ENCODE assay signal across 16 cellular contexts in the genomic region with DNA sequence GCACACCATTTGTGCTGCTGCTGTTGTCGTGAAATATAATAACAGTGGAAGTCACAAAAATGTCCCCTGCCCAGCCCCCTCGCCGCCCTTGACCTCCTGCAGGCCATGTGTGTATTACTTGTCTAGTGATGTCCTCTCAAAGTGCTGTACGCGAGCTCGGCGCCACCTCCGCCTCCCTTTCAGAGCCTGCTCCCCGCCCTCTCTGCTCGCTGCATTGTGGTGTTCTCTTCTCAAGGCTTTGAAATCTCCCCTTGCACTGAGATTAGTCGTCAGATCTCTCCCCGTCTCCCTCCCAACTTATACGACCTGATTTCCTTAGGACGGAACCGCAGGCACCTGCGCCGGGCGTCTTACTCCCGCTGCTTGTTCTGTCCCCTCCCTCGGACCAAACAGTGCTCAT. TPM values are rescaled to one million over a fixed set of nuclear protein-coding genes. Genes with fewer than 3 reads are reported as not detected.
A peak's percentile ranks its signal among the peaks of the same experiment; 100 is the strongest.
DNase-seq lines count a peak whose midpoint lies in the region; ATAC-seq and TF ChIP-seq lines count a peak whose summit lies in the region.
"Had no signal": no experiment of that assay in that cellular context is flagged by ENCODE, and none has a peak within 500 bp of the region (broad histone marks: within the 10 kb centered on the region; RNA-seq: fewer than 3 reads in every experiment).

No MANE protein-coding gene starts in this region.

- POLR2A ChIA-PET in WTC11 (lab: Charles Lee), result no interaction called here

- peak; percentile 44 for DNase-seq in natural killer cell treated with Interleukin-12 subunit alpha and Interleukin-12 subunit beta and Interleukin-15 and Interleukin-18, amount 100 ng/mL, for 72 hours (ENCODE audit: low spot score)
- no peak for DNase-seq in natural killer cell
- no peak for DNase-seq in WTC11 (ENCODE audit: low spot score)
- no peak for DNase-seq in mesothelial cell of epicardium (ENCODE audit: low spot score in 2 of 2, unreplicated experiment in 2 of 2)
- DNase-seq in glomerular visceral epithelial cell (ENCODE audit: extremely low spot score), result no peak
- no peak for DNase-seq in NCI-H1092 treated with DMSO at 0.1 percent for 48 hours (lab: John Stamatoyannopoulos, UW)
- DNase-seq in cerebellum (ENCODE audit: low spot score), result no peak
- DNase-seq: ACHN; Calu3; CD4-positive, CD25-positive, alpha-beta regulatory T cell; DMS79; GOT3 had no signal

- CTCF ChIA-PET in WTC11 (lab: Charles Lee), result interaction anchor here (0.6 kb wide), 1 partner anchor 67 kb away, joined by 3 read pairs; no protein-coding TSS in a partner anchor

- H3K9me3 Mint-ChIP-seq in natural killer cell treated with Interleukin-12 subunit alpha and Interleukin-12 subunit beta and Interleukin-15 and Interleukin-18, amount 100 ng/mL, for 72 hours, result no peaks in the 10 kb centered on the region
- H3K9me3 Mint-ChIP-seq in natural killer cell (no peaks in the 10 kb centered on the region), WTC11 (peaks cover 6% of the 10 kb centered on the region), mesothelial cell of epicardium (no peaks in the 10 kb centered on the region)

- no peak for ATAC-seq in natural killer cell treated with Interleukin-12 subunit alpha and Interleukin-12 subunit beta and Interleukin-15 and Interleukin-18, amount 100 ng/mL, for 72 hours
- ATAC-seq in natural killer cell (no peak), WTC11 (no peak), HG02840 (IDR thresholded peaks at IDR 0.05; ENCODE audit: low FRiP score, unreplicated experiment) (no peak)
- ATAC-seq: GM12878 had no signal

- H3K27me3 Mint-ChIP-seq in natural killer cell treated with Interleukin-12 subunit alpha and Interleukin-12 subunit beta and Interleukin-15 and Interleukin-18, amount 100 ng/mL, for 72 hours, result no peaks in the 10 kb centered on the region
- no peaks in the 10 kb centered on the region for H3K27me3 Mint-ChIP-seq in natural killer cell (ENCODE audit: low read depth in 2 of 2)
- no peaks in the 10 kb centered on the region for H3K27me3 Mint-ChIP-seq in WTC11 (ENCODE audit: low read depth)
- H3K27me3 Mint-ChIP-seq in mesothelial cell of epicardium (ENCODE audit: low read depth), result no peaks in the 10 kb centered on the region
- H3K27me3 Mint-ChIP-seq: CD4-positive, CD25-positive, alpha-beta regulatory T cell had no signal

- H3K27ac Mint-ChIP-seq in natural killer cell treated with Interleukin-12 subunit alpha and Interleukin-12 subunit beta and Interleukin-15 and Interleukin-18, amount 100 ng/mL, for 72 hours, result no peak overlapping the region
- H3K27ac Mint-ChIP-seq in natural killer cell, result no peak overlapping the region
- H3K27ac Mint-ChIP-seq in WTC11, result peak overlapping the region; percentile 17; the same call in 1 of the 2 replicates
- H3K27ac Mint-ChIP-seq in mesothelial cell of epicardium, result peak overlapping the region; percentile 12

- intact Hi-C loops in natural killer cell (cut with micrococcal nuclease), result no loop called here

- H3K4me3 Mint-ChIP-seq in natural killer cell treated with Interleukin-12 subunit alpha and Interleukin-12 subunit beta and Interleukin-15 and Interleukin-18, amount 100 ng/mL, for 72 hours, result no peak overlapping the region
- H3K4me3 Mint-ChIP-seq in natural killer cell (no peak overlapping the region), WTC11 (no peak overlapping the region), mesothelial cell of epicardium (no peak overlapping the region)
- H3K4me3 Mint-ChIP-seq: CD4-positive, CD25-positive, alpha-beta regulatory T cell had no signal

- no peak for TF ChIP-seq CTCF in natural killer cell (IDR thresholded peaks at IDR 0.05)
- TF ChIP-seq CTCF in WTC11 (IDR thresholded peaks at IDR 0.05), result no peak
- no peak for TF ChIP-seq CTCF in mesothelial cell of epicardium (IDR thresholded peaks at IDR 0.05; ENCODE audit: unreplicated experiment)

- H3K36me3 Mint-ChIP-seq in natural killer cell treated with Interleukin-12 subunit alpha and Interleukin-12 subunit beta and Interleukin-15 and Interleukin-18, amount 100 ng/mL, for 72 hours, result no peaks in the 10 kb centered on the region
- H3K36me3 Mint-ChIP-seq in natural killer cell (no peaks in the 10 kb centered on the region), WTC11 (peaks cover 24% of the 10 kb centered on the region), mesothelial cell of epicardium (peaks cover 34% of the 10 kb centered on the region)

- no peaks in the 10 kb centered on the region for H3K4me1 Mint-ChIP-seq in natural killer cell treated with Interleukin-12 subunit alpha and Interleukin-12 subunit beta and Interleukin-15 and Interleukin-18, amount 100 ng/mL, for 72 hours (ENCODE audit: low read depth in 2 of 2)
- H3K4me1 Mint-ChIP-seq in natural killer cell, result no peaks in the 10 kb centered on the region
- no peaks in the 10 kb centered on the region for H3K4me1 Mint-ChIP-seq in WTC11
- H3K4me1 Mint-ChIP-seq in mesothelial cell of epicardium, result peaks cover 11% of the 10 kb centered on the region
- H3K4me1 Mint-ChIP-seq: CD4-positive, CD25-positive, alpha-beta regulatory T cell had no signal

TF ChIP-seq in WTC11, 78 proteins besides CTCF, POLR2A, EP300 and RAD21 (continues in another document):
- TF ChIP-seq, protein P1, sequence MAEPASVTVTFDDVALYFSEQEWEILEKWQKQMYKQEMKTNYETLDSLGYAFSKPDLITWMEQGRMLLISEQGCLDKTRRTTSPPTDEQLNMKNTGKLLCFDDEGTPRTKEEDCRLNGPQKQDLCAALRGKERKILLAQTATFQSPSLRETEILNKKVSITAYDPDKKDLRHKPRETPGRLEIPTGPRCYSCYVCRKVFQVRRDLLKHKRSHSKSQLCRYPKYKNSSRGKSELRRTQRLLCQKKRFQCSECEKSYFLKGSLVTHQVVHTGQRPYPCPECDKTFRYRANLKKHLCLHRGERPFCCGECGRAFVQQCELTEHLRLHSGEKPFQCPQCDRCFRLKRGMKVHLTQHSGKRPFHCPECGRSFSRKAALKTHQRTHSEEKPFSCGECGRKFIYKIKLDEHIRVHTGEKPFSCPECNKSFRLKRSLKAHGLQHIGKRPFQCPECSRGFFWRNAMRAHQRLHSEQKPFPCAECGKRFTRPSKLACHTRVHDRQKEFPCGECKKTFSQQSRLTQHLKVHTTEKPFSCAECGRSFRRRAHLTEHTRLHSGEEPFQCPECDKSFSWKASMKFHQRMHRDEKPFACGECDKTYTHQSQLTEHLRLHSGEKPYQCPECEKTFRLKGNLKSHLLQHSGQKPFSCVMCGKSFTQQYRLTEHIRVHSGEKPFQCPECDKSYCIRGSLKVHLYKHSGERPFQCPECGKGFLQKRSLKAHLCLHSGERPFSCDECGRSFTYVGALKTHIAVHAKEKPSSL (CRISPR knock-in tag; conservative IDR thresholded peaks at IDR 0.05), result no peak
- TF ChIP-seq, protein P2, sequence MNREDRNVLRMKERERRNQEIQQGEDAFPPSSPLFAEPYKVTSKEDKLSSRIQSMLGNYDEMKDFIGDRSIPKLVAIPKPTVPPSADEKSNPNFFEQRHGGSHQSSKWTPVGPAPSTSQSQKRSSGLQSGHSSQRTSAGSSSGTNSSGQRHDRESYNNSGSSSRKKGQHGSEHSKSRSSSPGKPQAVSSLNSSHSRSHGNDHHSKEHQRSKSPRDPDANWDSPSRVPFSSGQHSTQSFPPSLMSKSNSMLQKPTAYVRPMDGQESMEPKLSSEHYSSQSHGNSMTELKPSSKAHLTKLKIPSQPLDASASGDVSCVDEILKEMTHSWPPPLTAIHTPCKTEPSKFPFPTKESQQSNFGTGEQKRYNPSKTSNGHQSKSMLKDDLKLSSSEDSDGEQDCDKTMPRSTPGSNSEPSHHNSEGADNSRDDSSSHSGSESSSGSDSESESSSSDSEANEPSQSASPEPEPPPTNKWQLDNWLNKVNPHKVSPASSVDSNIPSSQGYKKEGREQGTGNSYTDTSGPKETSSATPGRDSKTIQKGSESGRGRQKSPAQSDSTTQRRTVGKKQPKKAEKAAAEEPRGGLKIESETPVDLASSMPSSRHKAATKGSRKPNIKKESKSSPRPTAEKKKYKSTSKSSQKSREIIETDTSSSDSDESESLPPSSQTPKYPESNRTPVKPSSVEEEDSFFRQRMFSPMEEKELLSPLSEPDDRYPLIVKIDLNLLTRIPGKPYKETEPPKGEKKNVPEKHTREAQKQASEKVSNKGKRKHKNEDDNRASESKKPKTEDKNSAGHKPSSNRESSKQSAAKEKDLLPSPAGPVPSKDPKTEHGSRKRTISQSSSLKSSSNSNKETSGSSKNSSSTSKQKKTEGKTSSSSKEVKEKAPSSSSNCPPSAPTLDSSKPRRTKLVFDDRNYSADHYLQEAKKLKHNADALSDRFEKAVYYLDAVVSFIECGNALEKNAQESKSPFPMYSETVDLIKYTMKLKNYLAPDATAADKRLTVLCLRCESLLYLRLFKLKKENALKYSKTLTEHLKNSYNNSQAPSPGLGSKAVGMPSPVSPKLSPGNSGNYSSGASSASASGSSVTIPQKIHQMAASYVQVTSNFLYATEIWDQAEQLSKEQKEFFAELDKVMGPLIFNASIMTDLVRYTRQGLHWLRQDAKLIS (CRISPR knock-in tag; IDR thresholded peaks at IDR 0.05; ENCODE audit: borderline replicate concordance), result no peak

RNA-seq across cellular contexts. Expression of a gene that starts 14.7 kb away (rescaled TPM):
- not detected for total RNA-seq in natural killer cell treated with Interleukin-12 subunit alpha and Interleukin-12 subunit beta and Interleukin-15 and Interleukin-18, amount 100 ng/mL, for 72 hours
- not detected for total RNA-seq in natural killer cell
- total RNA-seq in WTC11 (2021), result 0.07 to 0.22 TPM in 2 of 3 replicates, not detected in the other
- 0.34 to 0.49 TPM (median 0.41 TPM) in 3 replicates for total RNA-seq in mesothelial cell of epicardium
- total RNA-seq in cerebellum, result 0.27 TPM
- total RNA-seq: A172; CD4-positive, CD25-positive, alpha-beta regulatory T cell; G401; GM12878 had no signal

RNA-seq across cellular contexts. Expression of a gene that starts 23.4 kb away (rescaled TPM):
- 10 to 100 TPM; 12.8 to 17.6 TPM for total RNA-seq in natural killer cell treated with Interleukin-12 subunit alpha and Interleukin-12 subunit beta and Interleukin-15 and Interleukin-18, amount 100 ng/mL, for 72 hours
- total RNA-seq in natural killer cell (10 to 100 TPM in 2 of 3 donors, 1 to 10 TPM in 1; 6.9 to 11.5 (median 11.0) TPM), WTC11 (2021) (13.1 to 16.9 TPM (median 13.9 TPM) in 3 replicates), mesothelial cell of epicardium (9.4 to 10.3 TPM (median 9.5 TPM) in 3 replicates), cerebellum (9.8 TPM)

RNA-seq across cellular contexts. Expression of a gene that starts 23.8 kb away (rescaled TPM):
- total RNA-seq in natural killer cell treated with Interleukin-12 subunit alpha and Interleukin-12 subunit beta and Interleukin-15 and Interleukin-18, amount 100 ng/mL, for 72 hours, result 1 to 10 TPM; 3.8 to 8.1 TPM
- total RNA-seq in natural killer cell (10 to 100 TPM; 15.5 to 23.0 (median 21.5) TPM), WTC11 (2021) (not detected in 3 replicates), mesothelial cell of epicardium (0.07 TPM in 1 of 3 replicates, not detected in the others), cerebellum (not detected)
- total RNA-seq: Calu3, G401, GM12878 had no signal

RNA-seq across cellular contexts. Expression of a gene that starts 43.0 kb away (rescaled TPM):
- 10 to 100 TPM; 20.4 to 31.9 TPM for total RNA-seq in natural killer cell treated with Interleukin-12 subunit alpha and Interleukin-12 subunit beta and Interleukin-15 and Interleukin-18, amount 100 ng/mL, for 72 hours
- total RNA-seq in natural killer cell (10 to 100 TPM; 20.9 to 27.8 (median 23.7) TPM), WTC11 (2021) (14.4 to 19.4 TPM (median 16.6 TPM) in 3 replicates), mesothelial cell of epicardium (14.0 to 17.3 TPM (median 15.9 TPM) in 3 replicates), cerebellum (8.3 TPM)

Comparison
In these comparisons a context has a peak if more than half of its experiments do, and no peak if none do; other contexts are left out.
1. H3K27ac Mint-ChIP-seq: peak in WTC11 (single experiment) and mesothelial cell of epicardium (single experiment); none in natural killer cell treated with Interleukin-12 subunit alpha and Interleukin-12 subunit beta and Interleukin-15 and Interleukin-18, amount 100 ng/mL, for 72 hours (0 of 2) and natural killer cell (0 of 2).